ENCODE assay signal across 8 cellular contexts in genomic region chr4:17613761-17614415, GRCh38. TPM values are rescaled to one million over a fixed set of nuclear protein-coding genes. Genes with fewer than 3 reads are reported as not detected.
DNase-seq lines count a peak whose midpoint lies in the region; ATAC-seq and TF ChIP-seq lines count a peak whose summit lies in the region.

No MANE protein-coding gene starts in this region.

- H3K27ac Mint-ChIP-seq in IgD-negative memory B cell, result peak overlapping the region; percentile 92 to 99 (median 98)

- no peaks in the 10 kb centered on the region for H3K36me3 ChIP-seq in ovary

- peak; percentile 33 for ATAC-seq in GM21737 (IDR thresholded peaks at IDR 0.05; ENCODE audit: unreplicated experiment)
- ATAC-seq in foreskin keratinocyte, result peak; percentile 85

- intact Hi-C loops in ovary (cut with DNase I), result loop anchor here in 1 of 4 donors (5.0 kb wide), 1 partner anchor 37 kb away; the partner anchor contains the start of gene LAP3

- no peaks in the 10 kb centered on the region for H3K9me3 Mint-ChIP-seq in IgD-negative memory B cell

- no peak for TF ChIP-seq POLR2A in ovary (IDR thresholded peaks at IDR 0.05)

- H3K27me3 ChIP-seq in foreskin keratinocyte (no peaks in the 10 kb centered on the region), ovary (no peaks in the 10 kb centered on the region)

- DNase-seq in GM04503 (ENCODE audit: low read depth), result peak; percentile 63
- DNase-seq in activated T-helper 1 cell treated with Interleukin-2 at 50 U/mL for 16 hours (ENCODE audit: low read depth), result peak; percentile 11
- DNase-seq in foreskin keratinocyte, result peak; percentile 65 to 83
- peak in 1 of 5 donors; percentile 15 for DNase-seq in ovary
- DNase-seq in NCI-H2107 treated with DMSO at 0.1 percent for 48 hours (lab: John Stamatoyannopoulos, UW; ENCODE audit: unreplicated experiment), result no peak
- no peak for DNase-seq in cortex of kidney (lab: John Stamatoyannopoulos, UW)

- peaks cover 19 to 20% (median 19%) of the 10 kb centered on the region in 3 donors for H3K4me1 Mint-ChIP-seq in IgD-negative memory B cell

- no peaks in the 10 kb centered on the region for H3K9me3 ChIP-seq in ovary

- H3K27me3 Mint-ChIP-seq in IgD-negative memory B cell, result no peaks in the 10 kb centered on the region

- H3K27ac ChIP-seq in foreskin keratinocyte (peak overlapping the region; percentile 84), ovary (peak overlapping the region; percentile 56 to 68)

- H3K4me3 ChIP-seq in ovary, result peak overlapping the region; percentile 84

- 0 to 2% (median 1%) methylated on average over 23 of the region's 23 CpGs for WGBS in ovary, 3 donors

- H3K36me3 Mint-ChIP-seq in IgD-negative memory B cell, result peaks cover 2% of the 10 kb centered on the region

- H3K4me3 Mint-ChIP-seq in IgD-negative memory B cell, result peak overlapping the region; percentile 93 to 100 (median 96)

- TF ChIP-seq CTCF in foreskin keratinocyte (conservative IDR thresholded peaks at IDR 0.05) (no peak), ovary (IDR thresholded peaks at IDR 0.05) (no peak)

- H3K4me1 ChIP-seq in foreskin keratinocyte (peaks cover 12% of the 10 kb centered on the region), ovary (ENCODE audit: insufficient read depth) (peaks cover 8% of the 10 kb centered on the region)

- TF ChIP-seq EP300 in ovary (IDR thresholded peaks at IDR 0.05), result no peak

RNA-seq across cellular contexts. Expression of gene MED28, which starts 0.6 kb away (rescaled TPM):
- polyA plus RNA-seq in IgD-negative memory B cell, result 37.7 TPM
- 23.8 and 36.3 TPM in 2 replicates for total RNA-seq in foreskin keratinocyte
- 39.3 and 51.9 TPM in 2 replicates for polyA plus RNA-seq in foreskin keratinocyte
- total RNA-seq in ovary, result 10 to 100 TPM; 14.7 to 78.7 (median 62.1) TPM
- polyA plus RNA-seq in ovary, result 10 to 100 TPM; 17.5 to 22.4 TPM

RNA-seq across cellular contexts. Expression of gene LAP3, which starts 36.9 kb away (rescaled TPM):
- polyA plus RNA-seq in IgD-negative memory B cell (47.6 TPM), foreskin keratinocyte (56.2 and 60.8 TPM in 2 replicates), ovary (10 to 100 TPM; 33.3 to 69.0 TPM)
- total RNA-seq in foreskin keratinocyte (95.9 and 96.1 TPM in 2 replicates), ovary (10 to 100 TPM; 23.5 to 54.7 (median 33.9) TPM)

Comparison
In these comparisons a context has a peak if more than half of its experiments do, and no peak if none do; other contexts are left out.
1. DNase-seq: peak in GM04503 (single experiment), activated T-helper 1 cell treated with Interleukin-2 at 50 U/mL for 16 hours (single experiment) and foreskin keratinocyte (2 of 2); none in NCI-H2107 treated with DMSO at 0.1 percent for 48 hours (single experiment) and cortex of kidney (single experiment).